12 cellular contexts compared by ENCODE assay signal in genomic region chr12:115771065-115771464, GRCh38.
DNase-seq lines count a peak whose midpoint lies in the region; ATAC-seq, FAIRE-seq and TF ChIP-seq lines count a peak whose summit lies in the region.
"Had no signal": no experiment of that assay in that cellular context is flagged by ENCODE, and none has a peak within 500 bp of the region (broad histone marks: within the 10 kb centered on the region; RNA-seq: fewer than 3 reads in every experiment).

No MANE protein-coding gene starts in this region.

- H3K36me3 Mint-ChIP-seq in HFFc6 (ENCODE audit: low read depth) = peaks cover 5% of the 10 kb centered on the region

- peaks cover 3% of the 10 kb centered on the region; the same call in 1 of the 2 replicates for H3K27me3 Mint-ChIP-seq in HFFc6 (ENCODE audit: insufficient read depth)

- no peaks in the 10 kb centered on the region for H3K9me3 Mint-ChIP-seq in HFFc6

- no peak for ATAC-seq in GM21737 (IDR thresholded peaks at IDR 0.05; ENCODE audit: unreplicated experiment)

- H3K27ac ChIP-seq in VCaP (peak overlapping the region; percentile 23; the same call in 1 of the 2 replicates), kidney (ENCODE audit: low read depth in 2 of 2, low read length in 2 of 2) (no peak overlapping the region)

- H3K27me3 ChIP-seq in BJ (ENCODE audit: control insufficient read depth, insufficient read depth, low read length) = no peaks in the 10 kb centered on the region

- H3K36me3 ChIP-seq in BJ (ENCODE audit: control insufficient read depth, insufficient read depth, low read length) (no peaks in the 10 kb centered on the region), kidney (ENCODE audit: control insufficient read depth in 1 of 2, insufficient read depth in 2 of 2, low read length in 2 of 2) (no peaks in the 10 kb centered on the region)

- intact Hi-C loops in kidney (cut with DNase I) = no loop called here

- H3K9ac ChIP-seq in kidney (ENCODE audit: low read length in 2 of 2) = no peak overlapping the region

- CTCF ChIA-PET in BJ (lab: Yijun Ruan, JAX) = interaction anchor here (0.7 to 1.5 kb wide), 12 partner anchors 11 to 1108 kb away, joined by 3 to 7 read pairs (median 3); no protein-coding TSS in a partner anchor

- no peak for FAIRE-seq in kidney (lab: Jason Lieb, UNC)

- peaks cover 0 to 7% of the 10 kb centered on the region in 2 donors for H3K9me3 ChIP-seq in kidney (ENCODE audit: control insufficient read depth in 1 of 2, low read length in 2 of 2)

- H3K4me1 ChIP-seq in kidney (ENCODE audit: control insufficient read depth in 1 of 2, insufficient read depth in 1 of 2, low read depth in 1 of 2, low read length in 2 of 2) = no peaks in the 10 kb centered on the region

- DNase-seq in BJ (ENCODE audit: low read depth) (no peak), HFFc6 (peak; percentile 45), kidney (no peak), SIG-M5 treated with dmso at 0.1 percent for 504 hours (lab: John Stamatoyannopoulos, UW; ENCODE audit: unreplicated experiment) (no peak), pons (ENCODE audit: low spot score) (no peak), activated gamma-delta T cell (lab: John Stamatoyannopoulos, UW) (no peak)
- DNase-seq: activated effector memory CD4-positive, alpha-beta T cell treated with anti-CD3 and anti-CD28 coated beads, Interleukin-2, amount 50 U/mL, for 16 hours; effector memory CD4-positive, alpha-beta T cell; NCI-H1092; occipital lobe had no signal

- no peak overlapping the region for H3K27ac Mint-ChIP-seq in HFFc6

- H3K4me1 Mint-ChIP-seq in HFFc6 (ENCODE audit: low read depth) = peaks cover 7% of the 10 kb centered on the region

- H3K4me3 ChIP-seq in BJ (ENCODE audit: low read depth, low read length) (no peak overlapping the region), kidney (ENCODE audit: low read length in 2 of 2) (no peak overlapping the region)

- TF ChIP-seq CTCF in BJ (IDR thresholded peaks at IDR 0.05; ENCODE audit: insufficient read depth, low read depth, low read length) = peak; percentile 51
- TF ChIP-seq CTCF in HFFc6 (IDR thresholded peaks at IDR 0.05) = peak; percentile 59
- TF ChIP-seq CTCF in VCaP (conservative IDR thresholded peaks at IDR 0.05) = peak; percentile 80
- TF ChIP-seq CTCF in kidney (IDR thresholded peaks at IDR 0.05; ENCODE audit: borderline replicate concordance, extremely low read depth, insufficient read depth) = peak; percentile 31

- POLR2A ChIA-PET in BJ (lab: Charles Lee) = no interaction called here

- H3K4me3 Mint-ChIP-seq in HFFc6 = no peak overlapping the region
